20 cellular contexts compared by ENCODE assay signal in the genomic region with DNA sequence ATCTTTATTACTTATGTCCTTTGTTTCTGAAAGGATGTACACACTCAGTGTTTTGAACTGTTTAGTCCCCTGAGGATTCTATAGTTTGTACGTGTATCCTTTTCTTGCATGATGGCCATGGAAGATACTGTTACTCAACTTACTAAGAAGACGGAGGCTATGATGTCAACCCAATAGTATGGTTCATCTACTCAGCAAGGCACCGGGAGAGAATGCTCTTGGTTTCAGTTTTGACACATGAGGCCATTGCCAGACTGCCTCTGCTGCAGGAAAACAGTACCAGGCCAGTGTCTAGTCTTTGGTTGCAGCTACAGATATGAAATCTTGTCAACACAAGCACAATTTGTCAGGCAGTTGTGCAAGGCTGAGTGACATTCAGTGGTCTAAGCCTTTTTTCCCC.
DNase-seq lines count a peak whose midpoint lies in the region; ATAC-seq and TF ChIP-seq lines count a peak whose summit lies in the region.
"Had no signal": no experiment of that assay in that cellular context is flagged by ENCODE, and none has a peak within 500 bp of the region (broad histone marks: within the 10 kb centered on the region; RNA-seq: fewer than 3 reads in every experiment).

No MANE protein-coding gene starts in this region.

- no peak for TF ChIP-seq CTCF in MM.1S (IDR thresholded peaks at IDR 0.05; ENCODE audit: low read length)
- TF ChIP-seq CTCF in choroid plexus epithelial cell (conservative IDR thresholded peaks at IDR 0.05; ENCODE audit: low read depth, low read length): no peak
- TF ChIP-seq CTCF in progenitor cell of endocrine pancreas (IDR thresholded peaks at IDR 0.05; ENCODE audit: unreplicated experiment): no peak
- TF ChIP-seq CTCF in ovary (IDR thresholded peaks at IDR 0.05): no peak

- no peaks in the 10 kb centered on the region for H4K20me1 ChIP-seq in MM.1S (ENCODE audit: insufficient read depth, low read length)

- H3K36me3 ChIP-seq in MM.1S (replicated peaks; ENCODE audit: insufficient read depth, low read length) (no peaks in the 10 kb centered on the region), ovary (no peaks in the 10 kb centered on the region)

- H2AFZ ChIP-seq in MM.1S (ENCODE audit: low read length): peak overlapping the region; percentile 27
- H2AFZ ChIP-seq: GM23338 had no signal

- H3K4me3 Mint-ChIP-seq in stimulated activated effector memory CD8-positive, alpha-beta T cell treated with anti-CD3 and anti-CD28 coated beads, Interleukin-12 subunit alpha, Interleukin-12 subunit beta, amount 100 ng/mL, for 72 hours: no peak overlapping the region
- no peak overlapping the region for H3K4me3 Mint-ChIP-seq in progenitor cell of endocrine pancreas (ENCODE audit: low read depth)
- H3K4me3 Mint-ChIP-seq: CD4-positive, CD25-positive, alpha-beta regulatory T cell; GM23338 had no signal

- H3K9me3 ChIP-seq in MM.1S (replicated peaks; ENCODE audit: insufficient read depth, low read length) (no peaks in the 10 kb centered on the region), ovary (no peaks in the 10 kb centered on the region)

- H3K4me2 ChIP-seq in MM.1S (ENCODE audit: low read depth, low read length): peak overlapping the region; percentile 44
- H3K4me2 ChIP-seq: GM23338 had no signal

- no peaks in the 10 kb centered on the region for H3K27me3 Mint-ChIP-seq in progenitor cell of endocrine pancreas
- H3K27me3 Mint-ChIP-seq: CD4-positive, CD25-positive, alpha-beta regulatory T cell had no signal

- no peaks in the 10 kb centered on the region for H3K4me1 Mint-ChIP-seq in stimulated activated effector memory CD8-positive, alpha-beta T cell treated with anti-CD3 and anti-CD28 coated beads, Interleukin-12 subunit alpha, Interleukin-12 subunit beta, amount 100 ng/mL, for 72 hours
- peaks cover 12% of the 10 kb centered on the region for H3K4me1 Mint-ChIP-seq in progenitor cell of endocrine pancreas (ENCODE audit: low read depth)

- H3K4me1 ChIP-seq in MM.1S (ENCODE audit: low read length) (peaks cover 16% of the 10 kb centered on the region), ovary (ENCODE audit: insufficient read depth) (peaks cover 4% of the 10 kb centered on the region)

- no peaks in the 10 kb centered on the region for H3K79me2 ChIP-seq in MM.1S (ENCODE audit: low read length)

- peak overlapping the region; percentile 11; the same call in 1 of the 2 replicates for H3K27ac ChIP-seq in MM.1S (ENCODE audit: low read length)
- H3K27ac ChIP-seq in ovary: no peak overlapping the region
- H3K27ac ChIP-seq: HL-60, SK-N-MC had no signal

- H3K4me3 ChIP-seq in MM.1S (ENCODE audit: low read length): 0 out of 2 replicates have a peak overlapping the region, but pooled peaks have one; percentile 0
- no peak overlapping the region for H3K4me3 ChIP-seq in choroid plexus epithelial cell (ENCODE audit: low read depth, low read length)
- H3K4me3 ChIP-seq in ovary: no peak overlapping the region
- H3K4me3 ChIP-seq: GM23338, SK-N-MC had no signal

- no peak for TF ChIP-seq EP300 in ovary (IDR thresholded peaks at IDR 0.05)

- H3K36me3 Mint-ChIP-seq in stimulated activated effector memory CD8-positive, alpha-beta T cell treated with anti-CD3 and anti-CD28 coated beads, Interleukin-12 subunit alpha, Interleukin-12 subunit beta, amount 100 ng/mL, for 72 hours: no peaks in the 10 kb centered on the region
- H3K36me3 Mint-ChIP-seq in progenitor cell of endocrine pancreas (ENCODE audit: insufficient read depth): peaks cover 2% of the 10 kb centered on the region

- H3K27ac Mint-ChIP-seq in stimulated activated effector memory CD8-positive, alpha-beta T cell treated with anti-CD3 and anti-CD28 coated beads, Interleukin-12 subunit alpha, Interleukin-12 subunit beta, amount 100 ng/mL, for 72 hours: no peak overlapping the region
- no peak overlapping the region for H3K27ac Mint-ChIP-seq in progenitor cell of endocrine pancreas
- H3K27ac Mint-ChIP-seq: CD4-positive, CD25-positive, alpha-beta regulatory T cell; GM23338 had no signal

- peak; percentile 45 for ATAC-seq in stimulated activated effector memory CD8-positive, alpha-beta T cell treated with anti-CD3 and anti-CD28 coated beads, Interleukin-12 subunit alpha, Interleukin-12 subunit beta, amount 100 ng/mL, for 72 hours
- no peak for ATAC-seq in GM21619 (IDR thresholded peaks at IDR 0.05; ENCODE audit: unreplicated experiment)
- ATAC-seq: GM23338, Right ventricle myocardium inferior had no signal

- WGBS in ovary, 3 donors: 91 to 96% (median 96%) methylated on average over 3 of the region's 3 CpGs

- H3K27me3 ChIP-seq in MM.1S (replicated peaks; ENCODE audit: insufficient read depth, low read length) (no peaks in the 10 kb centered on the region), ovary (no peaks in the 10 kb centered on the region)

- H3K9ac ChIP-seq in MM.1S (ENCODE audit: low read length): no peak overlapping the region

- intact Hi-C loops in ovary (cut with DNase I): no loop called here

- DNase-seq in stimulated activated CD4-positive, alpha-beta T cell treated with anti-CD3 and anti-CD28 coated beads, Interleukin-1b, Interleukin-23, amount 100 ng/mL, for 48 hours: peak; percentile 6
- no peak for DNase-seq in stimulated activated CD4-positive, alpha-beta T cell treated with anti-CD3 and anti-CD28 coated beads, Interleukin-4, amount 100 ng/mL, for 24 hours
- peak; percentile 83 for DNase-seq in MM.1S
- peak; percentile 79 for DNase-seq in choroid plexus epithelial cell (ENCODE audit: low read depth)
- DNase-seq in stimulated activated effector memory CD8-positive, alpha-beta T cell treated with anti-CD3 and anti-CD28 coated beads, Interleukin-12 subunit alpha, Interleukin-12 subunit beta, amount 100 ng/mL, for 72 hours (ENCODE audit: low spot score in 2 of 2): no peak
- no peak for DNase-seq in progenitor cell of endocrine pancreas (ENCODE audit: low spot score, unreplicated experiment)
- DNase-seq in ovary: no peak
- DNase-seq: AML-193, Calu3, DMS79 treated with DMSO at 0.1 percent for 48 hours, KBM-7, NCI-H1092 treated with DMSO at 0.1 percent for 48 hours, NCI-H1694, NCI-H2107 had no signal

- TF ChIP-seq POLR2A in ovary (IDR thresholded peaks at IDR 0.05): no peak

- no peaks in the 10 kb centered on the region for H3K9me3 Mint-ChIP-seq in stimulated activated effector memory CD8-positive, alpha-beta T cell treated with anti-CD3 and anti-CD28 coated beads, Interleukin-12 subunit alpha, Interleukin-12 subunit beta, amount 100 ng/mL, for 72 hours
- H3K9me3 Mint-ChIP-seq in progenitor cell of endocrine pancreas (ENCODE audit: low read depth): no peaks in the 10 kb centered on the region
- H3K9me3 Mint-ChIP-seq: GM23338 had no signal

- no peaks in the 10 kb centered on the region for H3K9me2 ChIP-seq in MM.1S (replicated peaks; ENCODE audit: insufficient read depth, low read length)

- 0 out of 2 replicates have a peak, but pooled peaks cover 5% of the 10 kb centered on the region for H3F3A ChIP-seq in MM.1S (ENCODE audit: insufficient read depth, low read length)

Comparison
In these comparisons a context has a peak if more than half of its experiments do, and no peak if none do; other contexts are left out.
1. DNase-seq: peak in stimulated activated CD4-positive, alpha-beta T cell treated with anti-CD3 and anti-CD28 coated beads, Interleukin-1b, Interleukin-23, amount 100 ng/mL, for 48 hours (single experiment), MM.1S (single experiment) and choroid plexus epithelial cell (single experiment); none in stimulated activated CD4-positive, alpha-beta T cell treated with anti-CD3 and anti-CD28 coated beads, Interleukin-4, amount 100 ng/mL, for 24 hours (single experiment), stimulated activated effector memory CD8-positive, alpha-beta T cell treated with anti-CD3 and anti-CD28 coated beads, Interleukin-12 subunit alpha, Interleukin-12 subunit beta, amount 100 ng/mL, for 72 hours (0 of 2), progenitor cell of endocrine pancreas (single experiment) and ovary (0 of 5).